13 cellular contexts compared by ENCODE assay signal in the genomic region with DNA sequence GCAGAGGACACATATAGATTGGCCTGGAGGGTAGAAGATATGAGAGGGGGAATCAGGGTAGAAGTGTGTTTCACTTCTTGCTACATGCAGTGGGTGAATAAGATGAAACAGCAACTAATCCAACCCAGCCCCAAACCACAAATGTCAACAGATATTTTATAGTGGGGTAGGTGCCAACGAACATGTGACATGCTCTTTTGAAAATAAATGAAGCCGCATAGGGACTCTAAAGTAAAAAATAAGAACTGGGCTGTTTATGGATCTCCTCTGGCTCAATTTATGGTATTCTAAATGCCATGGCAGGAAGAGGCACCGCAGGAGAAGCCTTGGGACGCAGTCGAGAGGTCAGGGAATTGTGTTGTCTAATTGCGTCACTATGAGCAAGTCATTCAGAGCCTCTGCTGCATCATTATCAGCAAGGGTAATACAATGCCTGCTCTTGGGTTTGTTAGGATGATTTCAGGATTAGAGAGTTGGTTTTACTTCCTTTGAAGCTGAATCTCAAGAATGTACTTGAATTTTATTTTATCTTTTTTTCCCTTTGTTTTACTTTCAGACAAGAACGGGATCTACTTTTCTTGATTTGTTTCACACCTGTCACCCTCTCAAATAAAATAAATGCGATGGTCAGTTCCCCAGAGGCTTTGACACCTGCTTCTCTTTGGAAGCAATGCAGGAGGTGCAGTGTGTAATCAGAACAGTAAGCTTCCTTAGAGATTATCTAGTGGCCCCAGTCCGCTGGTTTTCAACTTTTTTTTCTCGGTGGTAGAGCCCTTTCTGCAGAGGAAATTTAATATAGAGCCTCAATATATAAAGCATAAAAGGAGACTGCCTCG.
DNase-seq lines count a peak whose midpoint lies in the region; ATAC-seq and TF ChIP-seq lines count a peak whose summit lies in the region.
"Had no signal": no experiment of that assay in that cellular context is flagged by ENCODE, and none has a peak within 500 bp of the region (broad histone marks: within the 10 kb centered on the region; RNA-seq: fewer than 3 reads in every experiment).

No MANE protein-coding gene starts in this region.

- DNase-seq in NCI-H82 (lab: John Stamatoyannopoulos, UW) (peak; percentile 6), NCI-H82 treated with DMSO at 0.1 percent for 48 hours (lab: John Stamatoyannopoulos, UW; ENCODE audit: unreplicated experiment) (no peak), NOMO-1 treated with DMSO at 0.1 percent for 48 hours (lab: John Stamatoyannopoulos, UW; ENCODE audit: unreplicated experiment) (peak; percentile 83), fibroblast of gingiva (ENCODE audit: low read depth) (peak; percentile 78), stromal cell of bone marrow (ENCODE audit: low read depth) (peak; percentile 70), ureter (ENCODE audit: low spot score) (no peak), HCEC 1CT (no peak)
- DNase-seq: activated T-cell treated with anti-CD3 and anti-CD28 coated beads, Interleukin-2, amount 50 U/mL, for 72 hours; cerebellar nuclear complex; mammary epithelial cell; MG63; WERI-Rb-1 had no signal

- H3K9me3 ChIP-seq in gastroesophageal sphincter: no peaks in the 10 kb centered on the region
- H3K9me3 ChIP-seq: MG63 had no signal

- TF ChIP-seq CTCF in gastroesophageal sphincter (IDR thresholded peaks at IDR 0.05): no peak

- H3K4me3 ChIP-seq in gastroesophageal sphincter: no peak overlapping the region
- H3K4me3 ChIP-seq: MG63 had no signal

- no peak for ATAC-seq in gastroesophageal sphincter
- ATAC-seq: activated T-cell treated with anti-CD3 and anti-CD28 coated beads, Interleukin-2, amount 50 U/mL, for 72 hours had no signal

- 78 to 90% methylated on average over 8 to 11 of the region's 11 CpGs for WGBS in gastroesophageal sphincter (ENCODE audit: low coverage in 1 of 2), 2 donors

- H3K4me1 ChIP-seq in gastroesophageal sphincter: no peaks in the 10 kb centered on the region

- H3K27me3 ChIP-seq in gastroesophageal sphincter: no peaks in the 10 kb centered on the region
- H3K27me3 ChIP-seq: MG63 had no signal

- TF ChIP-seq POLR2A in gastroesophageal sphincter (IDR thresholded peaks at IDR 0.05): no peak

- no peak for TF ChIP-seq EP300 in gastroesophageal sphincter (IDR thresholded peaks at IDR 0.05)

- no peaks in the 10 kb centered on the region for H3K36me3 ChIP-seq in gastroesophageal sphincter
- H3K36me3 ChIP-seq: MG63, WERI-Rb-1 had no signal

- H3K27ac ChIP-seq in gastroesophageal sphincter: no peak overlapping the region
- H3K27ac ChIP-seq: WERI-Rb-1 had no signal

Comparison
In these comparisons a context has a peak if more than half of its experiments do, and no peak if none do; other contexts are left out.
1. DNase-seq: peak in NCI-H82 (single experiment), NOMO-1 treated with DMSO at 0.1 percent for 48 hours (single experiment), fibroblast of gingiva (single experiment) and stromal cell of bone marrow (single experiment); none in NCI-H82 treated with DMSO at 0.1 percent for 48 hours (single experiment), ureter (single experiment) and HCEC 1CT (single experiment).